ENCODE assay signal across 15 cellular contexts in genomic region chr19:55493650-55494171, GRCh38. TPM values are rescaled to one million over a fixed set of nuclear protein-coding genes. Genes with fewer than 3 reads are reported as not detected.
DNase-seq lines count a peak whose midpoint lies in the region; ATAC-seq and TF ChIP-seq lines count a peak whose summit lies in the region.
"Had no signal": no experiment of that assay in that cellular context is flagged by ENCODE, and none has a peak within 500 bp of the region (broad histone marks: within the 10 kb centered on the region; RNA-seq: fewer than 3 reads in every experiment).

No MANE protein-coding gene starts in this region.

- peak overlapping the region in 1 of 3 donors; percentile 45 for H3K4me3 Mint-ChIP-seq in T-cell
- H3K4me3 Mint-ChIP-seq: dendritic cell treated with granulocyte-macrophage colony-stimulating factor and Interleukin-4, amounts not matched to agents 40 ng/mL and 50 ng/mL, for 4 days had no signal

- peak overlapping the region in 2 of 3 donors; percentile 32 to 60 for H3K9ac ChIP-seq in skeletal muscle tissue (ENCODE audit: low read depth in 1 of 3, low read length in 3 of 3)

- DNase-seq in AG10803 (ENCODE audit: low read depth) (no peak), brain microvascular endothelial cell (no peak), left ventricle myocardium superior (peak; percentile 31), Ammon's horn (ENCODE audit: low spot score) (no peak), HK-2 (ENCODE audit: unreplicated experiment) (no peak), T-cell (no peak)
- DNase-seq: activated CD4-positive, alpha-beta T cell treated with anti-CD3 and anti-CD28 coated beads for 4 hours; activated T-cell treated with anti-CD3 and anti-CD28 coated beads, Interleukin-2, amount 50 U/mL, for 24 hours; DMS 273 treated with DMSO at 0.1 percent for 48 hours; OCI-M1 had no signal

- TF ChIP-seq CTCF in AG10803 (conservative IDR thresholded peaks at IDR 0.05; ENCODE audit: low read length): no peak
- TF ChIP-seq CTCF in brain microvascular endothelial cell (IDR thresholded peaks at IDR 0.05; ENCODE audit: low read depth, low read length, missing control alignments): no peak

- intact Hi-C loops in left ventricle myocardium superior (cut with micrococcal nuclease): no loop called here

- POLR2A ChIA-PET in T-cell (lab: Charles Lee): no interaction called here

- H3K27ac ChIP-seq in brain microvascular endothelial cell (peak overlapping the region; percentile 70), skeletal muscle tissue (ENCODE audit: low read depth, low read length) (peak overlapping the region; percentile 68)

- no peaks in the 10 kb centered on the region for H3K9me3 ChIP-seq in skeletal muscle tissue (ENCODE audit: control insufficient read depth in 3 of 3, low read length in 3 of 3)

- CTCF ChIA-PET in T-cell (lab: Charles Lee): no interaction called here

- peaks cover 6 to 13% (median 9%) of the 10 kb centered on the region in 3 donors for H3K4me1 ChIP-seq in skeletal muscle tissue (ENCODE audit: control insufficient read depth in 3 of 3, insufficient read depth in 3 of 3, low read length in 3 of 3)

- no peak overlapping the region for H3K27ac Mint-ChIP-seq in T-cell
- H3K27ac Mint-ChIP-seq: activated T-cell treated with anti-CD3 and anti-CD28 coated beads, Interleukin-2, amount 50 U/mL, for 24 hours; dendritic cell treated with granulocyte-macrophage colony-stimulating factor and Interleukin-4, amounts not matched to agents 40 ng/mL and 50 ng/mL, for 4 days had no signal

- peak overlapping the region; percentile 33; the same call in 1 of the 2 replicates for H3K4me3 ChIP-seq in AG10803 (ENCODE audit: low read length)
- peak overlapping the region; percentile 53 for H3K4me3 ChIP-seq in brain microvascular endothelial cell (ENCODE audit: low read depth, low read length)
- H3K4me3 ChIP-seq in skeletal muscle tissue (ENCODE audit: low read length in 3 of 3): peak overlapping the region in 2 of 3 donors; percentile 50 to 62

- in situ Hi-C loops in brain microvascular endothelial cell (cut with HindIII; ENCODE audit: low pct_ligation_motif_present, low sequenced_read_pairs): no loop called here

- H3K27me3 ChIP-seq in brain microvascular endothelial cell (replicated peaks) (no peaks in the 10 kb centered on the region), skeletal muscle tissue (ENCODE audit: control insufficient read depth in 3 of 3, insufficient read depth in 3 of 3, low read length in 3 of 3) (peaks cover 9 to 33% (median 24%) of the 10 kb centered on the region in 3 donors)

- no peaks in the 10 kb centered on the region for H3K9me3 Mint-ChIP-seq in T-cell
- H3K9me3 Mint-ChIP-seq: activated T-cell treated with anti-CD3 and anti-CD28 coated beads, Interleukin-2, amount 50 U/mL, for 24 hours; dendritic cell treated with granulocyte-macrophage colony-stimulating factor and Interleukin-4, amounts not matched to agents 40 ng/mL and 50 ng/mL, for 4 days had no signal

- H3K36me3 ChIP-seq in brain microvascular endothelial cell (replicated peaks) (no peaks in the 10 kb centered on the region), skeletal muscle tissue (ENCODE audit: control insufficient read depth in 3 of 3, insufficient read depth in 3 of 3, low read length in 3 of 3) (no peaks in the 10 kb centered on the region)

- peaks cover 0 to 3% (median 0%) of the 10 kb centered on the region in 3 donors for H3K4me1 Mint-ChIP-seq in T-cell

- peak; percentile 13 for ATAC-seq in left ventricle myocardium superior
- no peak for ATAC-seq in GM18502 (IDR thresholded peaks at IDR 0.05; ENCODE audit: poor library complexity, unreplicated experiment)
- no peak for ATAC-seq in T-cell (replicated peaks in 1 of 4)

- no peaks in the 10 kb centered on the region for H3K36me3 Mint-ChIP-seq in T-cell

- peaks cover 4 to 19% of the 10 kb centered on the region in 2 donors for H3K27me3 Mint-ChIP-seq in T-cell

RNA-seq across cellular contexts. Expression of gene SSC5D, which starts 5.5 kb away (rescaled TPM):
- total RNA-seq in left ventricle myocardium superior (2.7 TPM), skeletal muscle tissue (17.7 TPM), T-cell (1 to 10 TPM in 2 of 5 donors, under 1 TPM in 3; 0.38 to 1.3 (median 0.66) TPM)

RNA-seq across cellular contexts. Expression of gene NAT14, which starts 8.7 kb away (rescaled TPM):
- total RNA-seq in left ventricle myocardium superior (6.0 TPM), skeletal muscle tissue (8.4 TPM), T-cell (10 to 100 TPM in 1 of 5 donors, 1 to 10 TPM in 4; 6.3 to 10.4 (median 8.1) TPM)

RNA-seq across cellular contexts. Expression of gene ZNF628, which starts 17.3 kb away (rescaled TPM):
- total RNA-seq in left ventricle myocardium superior (6.4 TPM), skeletal muscle tissue (0.52 TPM), T-cell (10 to 100 TPM; 14.2 to 24.1 (median 16.2) TPM)

RNA-seq across cellular contexts. Expression of gene C19orf85, which starts 29.2 kb away (rescaled TPM):
- not detected for total RNA-seq in left ventricle myocardium superior
- not detected for total RNA-seq in skeletal muscle tissue
- not detected for total RNA-seq in T-cell
- total RNA-seq: T-helper 1 cell treated with Interleukin-12 subunit alpha and Interleukin-12 subunit beta and Interleukin-4 antibody, amounts not matched to agents 30 ng/mL and 1 ng/mL, for 36 hours; temporal lobe had no signal

RNA-seq across cellular contexts. Expression of gene ISOC2, which starts 32.3 kb away (rescaled TPM):
- total RNA-seq in left ventricle myocardium superior (58.5 TPM), skeletal muscle tissue (25.1 TPM), T-cell (10 to 100 TPM in 3 of 5 donors, 1 to 10 TPM in 2; 6.8 to 18.9 (median 14.7) TPM)
